15 cellular contexts compared by ENCODE assay signal in genomic region chr9:69218166-69218565, GRCh38. TPM values are rescaled to one million over a fixed set of nuclear protein-coding genes. Genes with fewer than 3 reads are reported as not detected.
DNase-seq lines count a peak whose midpoint lies in the region; ATAC-seq and TF ChIP-seq lines count a peak whose summit lies in the region.
"Had no signal": no experiment of that assay in that cellular context is flagged by ENCODE, and none has a peak within 500 bp of the region (broad histone marks: within the 10 kb centered on the region; RNA-seq: fewer than 3 reads in every experiment).

No MANE protein-coding gene starts in this region.

- no peak for TF ChIP-seq CTCF in heart left ventricle (IDR thresholded peaks at IDR 0.05)

- H3K36me3 ChIP-seq in heart left ventricle = peaks cover 0 to 67% (median 52%) of the 10 kb centered on the region in 9 donors

- H3K4me3 ChIP-seq in heart left ventricle = no peak overlapping the region
- H3K4me3 ChIP-seq: K562 had no signal

- no peak for ATAC-seq in heart left ventricle
- no peak for ATAC-seq in left ventricle myocardium superior
- ATAC-seq in HG03460 (IDR thresholded peaks at IDR 0.05; ENCODE audit: unreplicated experiment) = no peak
- ATAC-seq: K562 had no signal

- intact Hi-C loops in heart left ventricle (cut with DNase I) (loop anchor here in 2 of 10 donors (5.0 to 10.0 kb wide), 2 partner anchors 164 to 177 kb away; no protein-coding TSS in a partner anchor), left ventricle myocardium superior (cut with micrococcal nuclease) (no loop called here)

- H3K9me3 ChIP-seq in heart left ventricle = no peaks in the 10 kb centered on the region

- DNase-seq in heart left ventricle (no peak), left ventricle myocardium superior (no peak), NCI-H146 treated with DMSO at 0.1 percent for 48 hours (lab: John Stamatoyannopoulos, UW; ENCODE audit: unreplicated experiment) (peak; percentile 40), NCI-H748 treated with DMSO at 0.1 percent for 48 hours (lab: John Stamatoyannopoulos, UW) (peak; percentile 86), midbrain (lab: John Stamatoyannopoulos, UW) (peak; percentile 53), NCI-H2196 (lab: John Stamatoyannopoulos, UW; ENCODE audit: unreplicated experiment) (no peak)
- DNase-seq in stimulated activated CD4-positive, alpha-beta T cell treated with anti-CD3 and anti-CD28 coated beads, Interleukin-12 subunit alpha, Interleukin-12 subunit beta, amount 100 ng/mL, for 4 hours = no peak
- DNase-seq: AML-193; CD4-positive, CD25-positive, alpha-beta regulatory T cell; GOT3; NCI-H2029 treated with DMSO at 0.1 percent for 48 hours; NCI-H526 treated with DMSO at 0.1 percent for 48 hours; SHP77 had no signal

- no peak for TF ChIP-seq POLR2A in heart left ventricle (IDR thresholded peaks at IDR 0.05)

- no peaks in the 10 kb centered on the region for H3K27me3 ChIP-seq in heart left ventricle

- WGBS in heart left ventricle, 4 donors = 81 to 90% (median 90%) methylated on average over 3 of the region's 3 CpGs

- H3K4me1 ChIP-seq in heart left ventricle = peaks cover 0 to 41% (median 11%) of the 10 kb centered on the region in 12 donors

- peak overlapping the region in 7 of 12 donors; percentile 6 to 92 (median 15) for H3K27ac ChIP-seq in heart left ventricle

RNA-seq across cellular contexts. Expression of gene TJP2, which starts 44.1 kb away (rescaled TPM):
- total RNA-seq in heart left ventricle (100 to 1,000 TPM in 4 of 9 donors, 10 to 100 TPM in 5; 56.0 to 139 (median 92.0) TPM), left ventricle myocardium superior (123 TPM)
- polyA plus RNA-seq in heart left ventricle = 10 to 100 TPM; 29.1 to 29.5 TPM

Comparison
In these comparisons a context has a peak if more than half of its experiments do, and no peak if none do; other contexts are left out.
1. DNase-seq: peak in NCI-H146 treated with DMSO at 0.1 percent for 48 hours (single experiment), NCI-H748 treated with DMSO at 0.1 percent for 48 hours (single experiment) and midbrain (single experiment); none in heart left ventricle (0 of 5), left ventricle myocardium superior (single experiment), stimulated activated CD4-positive, alpha-beta T cell treated with anti-CD3 and anti-CD28 coated beads, Interleukin-12 subunit alpha, Interleukin-12 subunit beta, amount 100 ng/mL, for 4 hours (single experiment) and NCI-H2196 (single experiment).